In genomic region chr1:212620293-212620692, GRCh38 we compare ENCODE assay signal across 17 cellular contexts. TPM values are rescaled to one million over a fixed set of nuclear protein-coding genes. Genes with fewer than 3 reads are reported as not detected.
A peak's percentile ranks its signal among the peaks of the same experiment; 100 is the strongest.
DNase-seq lines count a peak whose midpoint lies in the region; ATAC-seq, FAIRE-seq and TF ChIP-seq lines count a peak whose summit lies in the region.
"Had no signal": no experiment of that assay in that cellular context is flagged by ENCODE, and none has a peak within 500 bp of the region (broad histone marks: within the 10 kb centered on the region; RNA-seq: fewer than 3 reads in every experiment).

No MANE protein-coding gene starts in this region.

- H2BK12ac ChIP-seq in trophoblast cell (ENCODE audit: low read length), result no peak overlapping the region

- no peak overlapping the region for H3K23ac ChIP-seq in trophoblast cell (ENCODE audit: low read length)

- H3K27me3 ChIP-seq in Caco-2 (replicated peaks; ENCODE audit: control insufficient read depth, insufficient read depth, low read length) (no peaks in the 10 kb centered on the region), bronchial epithelial cell (ENCODE audit: control insufficient read depth, insufficient read depth, low read length) (peaks cover 1% of the 10 kb centered on the region), trophoblast cell (ENCODE audit: insufficient read depth, low read length) (no peaks in the 10 kb centered on the region), brain microvascular endothelial cell (replicated peaks) (no peaks in the 10 kb centered on the region)
- H3K27me3 ChIP-seq: BLaER1 had no signal

- H4K8ac ChIP-seq in trophoblast cell (ENCODE audit: low read depth, low read length), result no peak overlapping the region

- H3K36me3 Mint-ChIP-seq in Caco-2 (ENCODE audit: insufficient read depth, unreplicated experiment), result peaks cover 58% of the 10 kb centered on the region
- H3K36me3 Mint-ChIP-seq: CD8-positive, alpha-beta memory T cell had no signal

- in situ Hi-C loops in brain microvascular endothelial cell (cut with HindIII; ENCODE audit: low pct_ligation_motif_present, low sequenced_read_pairs), result no loop called here

- no peaks in the 10 kb centered on the region for H3K27me3 Mint-ChIP-seq in Caco-2 (ENCODE audit: insufficient read depth, unreplicated experiment)

- no peaks in the 10 kb centered on the region for H3K79me1 ChIP-seq in trophoblast cell (ENCODE audit: low read length)

- H4K12ac ChIP-seq in trophoblast cell (ENCODE audit: low read depth, low read length), result no peak overlapping the region

- H2BK5ac ChIP-seq in trophoblast cell (ENCODE audit: low read depth, low read length, poor library complexity), result no peak overlapping the region

- H3K4me1 ChIP-seq in Caco-2 (no peaks in the 10 kb centered on the region), trophoblast cell (ENCODE audit: control insufficient read depth in 1 of 2, insufficient read depth in 2 of 2, low read length in 2 of 2) (no peaks in the 10 kb centered on the region)

- no CpG with 5 or more reads among the region's 1 CpG for WGBS in trophoblast cell (ENCODE audit: extremely low coverage, insufficient coverage, insufficient read length)

- H3K14ac ChIP-seq in trophoblast cell (ENCODE audit: low read length), result no peak overlapping the region

- no peaks in the 10 kb centered on the region for H3K4me1 Mint-ChIP-seq in Caco-2 (ENCODE audit: low read depth, unreplicated experiment)

- H2AFZ ChIP-seq in trophoblast cell (ENCODE audit: insufficient read depth, low read length, poor library complexity), result no peak overlapping the region

- DNase-seq in Caco-2, result no peak
- peak; percentile 50 for DNase-seq in LHCN-M2 (ENCODE audit: low read depth)
- DNase-seq in bronchial epithelial cell (ENCODE audit: low read depth), result peak; percentile 18
- peak; percentile 24 to 41 for DNase-seq in trophoblast cell
- no peak for DNase-seq in kidney tubule cell (ENCODE audit: low spot score)
- no peak for DNase-seq in brain microvascular endothelial cell
- DNase-seq: 8988T; AML-193; CD8-positive, alpha-beta memory T cell; DMS79; HCEC 1CT; HFFc6 had no signal

- H3K4me2 ChIP-seq in trophoblast cell (ENCODE audit: low read length), result no peak overlapping the region
- H3K4me2 ChIP-seq: BLaER1 had no signal

- H3K18ac ChIP-seq in trophoblast cell (ENCODE audit: low read length), result no peak overlapping the region

- TF ChIP-seq CTCF in Caco-2 (IDR thresholded peaks at IDR 0.05; ENCODE audit: insufficient read depth in 1 of 2, low read depth in 1 of 2, low read length in 1 of 2, severe bottlenecking in 1 of 2, unreplicated experiment in 1 of 2) (no peak), bronchial epithelial cell (IDR thresholded peaks at IDR 0.05; ENCODE audit: insufficient read depth, low read length, severe bottlenecking) (no peak), brain microvascular endothelial cell (IDR thresholded peaks at IDR 0.05; ENCODE audit: low read depth, low read length, missing control alignments) (no peak)

- no peak for FAIRE-seq in bronchial epithelial cell (lab: Jason Lieb, UNC)
- FAIRE-seq: GM12891, GM19239, H1 had no signal

- BruUV-seq in Caco-2 (replicated peaks; lab: Mats Ljungman, UMichigan), result TSS peak; percentile 5

- ATAC-seq in GM21786 (IDR thresholded peaks at IDR 0.05; ENCODE audit: unreplicated experiment), result no peak

- no peak overlapping the region for H3K27ac ChIP-seq in trophoblast cell (ENCODE audit: low read depth, low read length)
- no peak overlapping the region for H3K27ac ChIP-seq in brain microvascular endothelial cell
- H3K27ac ChIP-seq: BLaER1 had no signal

- no peak overlapping the region for H3K4me3 ChIP-seq in Caco-2 (ENCODE audit: low read depth, low read length)
- H3K4me3 ChIP-seq in bronchial epithelial cell (ENCODE audit: low read depth, low read length), result no peak overlapping the region
- no peak overlapping the region for H3K4me3 ChIP-seq in trophoblast cell (ENCODE audit: low read depth, low read length)
- H3K4me3 ChIP-seq in brain microvascular endothelial cell (ENCODE audit: low read depth, low read length), result no peak overlapping the region
- H3K4me3 ChIP-seq: BLaER1 had no signal

- CTCF ChIA-PET in Caco-2 (lab: Charles Lee), result no interaction called here

- intact Hi-C loops in Caco-2 (cut with micrococcal nuclease; ENCODE audit: unreplicated experiment), result no loop called here

- no peak overlapping the region for H3K27ac Mint-ChIP-seq in Caco-2 (ENCODE audit: unreplicated experiment)
- H3K27ac Mint-ChIP-seq: CD8-positive, alpha-beta memory T cell; HFFc6 had no signal

- no peaks in the 10 kb centered on the region for H3K36me3 ChIP-seq in Caco-2 (ENCODE audit: control insufficient read depth, insufficient read depth, low read length)
- H3K36me3 ChIP-seq in bronchial epithelial cell (ENCODE audit: control insufficient read depth, insufficient read depth, low read length), result peaks cover 36% of the 10 kb centered on the region
- H3K36me3 ChIP-seq in trophoblast cell (ENCODE audit: control insufficient read depth in 1 of 2, insufficient read depth in 2 of 2, low read length in 2 of 2), result peaks cover 41 to 54% of the 10 kb centered on the region in 2 experiments
- H3K36me3 ChIP-seq in brain microvascular endothelial cell (replicated peaks), result no peaks in the 10 kb centered on the region

- POLR2A ChIA-PET in Caco-2 (lab: Charles Lee), result no interaction called here

- H2BK120ac ChIP-seq in trophoblast cell (ENCODE audit: insufficient read depth, low read length, poor library complexity), result no peak overlapping the region

- no peak overlapping the region for H4K91ac ChIP-seq in trophoblast cell (ENCODE audit: low read depth, low read length)

- no peaks in the 10 kb centered on the region for H3K9me3 ChIP-seq in Caco-2
- H3K9me3 ChIP-seq in trophoblast cell (ENCODE audit: insufficient read depth, low read depth, low read length), result no peaks in the 10 kb centered on the region
- H3K9me3 ChIP-seq: BLaER1 had no signal

- H3K79me2 ChIP-seq in trophoblast cell (ENCODE audit: control insufficient read depth, insufficient read depth, low read length, poor library complexity), result no peaks in the 10 kb centered on the region

- H3K4ac ChIP-seq in trophoblast cell (ENCODE audit: low read depth, low read length), result no peak overlapping the region

- no peaks in the 10 kb centered on the region for H3K9me3 Mint-ChIP-seq in Caco-2 (ENCODE audit: unreplicated experiment)
- H3K9me3 Mint-ChIP-seq: HFFc6 had no signal

- H3K4me3 Mint-ChIP-seq in Caco-2 (ENCODE audit: unreplicated experiment), result no peak overlapping the region
- H3K4me3 Mint-ChIP-seq: CD8-positive, alpha-beta memory T cell; HFFc6 had no signal

- H2AK5ac ChIP-seq in trophoblast cell (ENCODE audit: low read length), result no peak overlapping the region

- no peak overlapping the region for H3K9ac ChIP-seq in trophoblast cell (ENCODE audit: low read length)
- H3K9ac ChIP-seq: BLaER1 had no signal

RNA-seq across cellular contexts. Expression of gene ATF3, which starts 11.7 kb away (rescaled TPM):
- 21.8 and 25.8 TPM in 2 replicates for total RNA-seq in Caco-2 (2022)
- total RNA-seq in LHCN-M2 (2014; rRNA removed), result 0.58 and 1.1 TPM in 2 replicates
- 1.0 TPM for polyA plus RNA-seq in LHCN-M2 (2012)
- total RNA-seq in bronchial epithelial cell, result 19.2 and 31.7 TPM in 2 replicates
- 120 and 125 TPM in 2 replicates for polyA plus RNA-seq in trophoblast cell (2013)
- polyA plus RNA-seq: CD8-positive, alpha-beta memory T cell had no signal

Comparison
In these comparisons a context has a peak if more than half of its experiments do, and no peak if none do; other contexts are left out.
1. DNase-seq: peak in LHCN-M2 (single experiment), bronchial epithelial cell (single experiment) and trophoblast cell (2 of 2); none in Caco-2 (0 of 2), kidney tubule cell (single experiment) and brain microvascular endothelial cell (single experiment).